In the genomic region with DNA sequence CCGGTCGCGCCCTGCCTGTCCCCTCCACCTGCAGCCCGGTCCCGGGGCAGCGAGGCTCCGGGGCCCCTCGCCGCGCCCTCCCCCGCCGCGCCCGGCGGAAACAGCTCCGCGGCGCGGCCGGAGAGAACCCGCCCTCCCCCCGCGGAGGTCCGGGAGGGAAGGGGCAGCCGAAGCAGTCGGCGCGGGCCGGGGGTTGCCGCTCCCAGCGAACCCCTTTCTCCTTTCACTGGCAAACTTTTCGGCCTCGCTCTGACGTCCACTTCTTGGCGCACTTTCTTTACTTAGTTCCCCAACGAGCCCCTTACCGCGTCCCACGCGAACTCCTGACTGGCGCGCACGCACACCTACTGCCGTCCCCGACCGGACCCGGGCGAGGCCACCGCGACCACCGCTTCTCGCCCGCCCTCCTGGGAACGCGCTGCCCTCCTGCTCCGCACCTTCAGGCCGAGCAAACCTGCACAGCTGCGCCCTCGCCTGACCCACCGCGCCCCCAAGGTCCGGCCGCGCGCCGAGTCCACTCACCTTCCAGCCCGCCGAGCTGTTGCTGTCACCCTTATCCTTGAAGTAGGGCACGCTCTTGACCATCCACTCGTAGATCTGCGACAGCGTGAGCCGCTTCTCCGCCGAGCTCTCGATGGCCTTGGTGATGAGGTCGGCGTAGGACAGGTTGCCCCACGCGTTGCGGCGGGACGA, we compare ENCODE assay signal across 8 cellular contexts.
A peak's percentile ranks its signal among the peaks of the same experiment; 100 is the strongest.
DNase-seq lines count a peak whose midpoint lies in the region; FAIRE-seq and TF ChIP-seq lines count a peak whose summit lies in the region.

No MANE protein-coding gene starts in this region.

- TF ChIP-seq POLR2A in Raji (IDR thresholded peaks at IDR 0.05; ENCODE audit: insufficient read depth, low read depth, low read length): peak; percentile 24; the same call in 1 of the 2 replicates

- peaks cover 14% of the 10 kb centered on the region for H3K4me1 ChIP-seq in iPS-15b (ENCODE audit: control insufficient read depth, insufficient read depth, low read length)

- no peaks in the 10 kb centered on the region for H3K27me3 ChIP-seq in iPS-15b (ENCODE audit: control insufficient read depth, insufficient read depth, low read length)

- no peaks in the 10 kb centered on the region for H3K36me3 ChIP-seq in iPS-15b (ENCODE audit: control insufficient read depth, insufficient read depth, low read length)

- no peak for TF ChIP-seq CTCF in astrocyte of the cerebellum (IDR thresholded peaks at IDR 0.05; ENCODE audit: low read depth, low read length, missing control alignments)
- no peak for TF ChIP-seq CTCF in D721Med (IDR thresholded peaks at IDR 0.05; ENCODE audit: insufficient read depth, missing control alignments)

- in situ Hi-C loops in astrocyte of the cerebellum (cut with HindIII; ENCODE audit: low sequenced_read_pairs): no loop called here

- CTCF ChIA-PET in HEK293T (lab: Yijun Ruan, JAX): no interaction called here

- FAIRE-seq in D721Med (lab: Jason Lieb, UNC): no peak

- POLR2A ChIA-PET in HEK293T (lab: Yijun Ruan, JAX): interaction anchor here (0.7 to 1.4 kb wide), 2 partner anchors 12 to 18 kb away, joined by 3 to 5 read pairs; no protein-coding TSS in a partner anchor

- H3K4me3 ChIP-seq in astrocyte of the cerebellum (ENCODE audit: low read depth, low read length) (peak overlapping the region; percentile 63), iPS-15b (ENCODE audit: low read depth, low read length) (peak overlapping the region; percentile 82), skeletal muscle cell (ENCODE audit: low read depth, low read length) (peak overlapping the region; percentile 62)

- peak overlapping the region; percentile 37 for H3K9ac ChIP-seq in iPS-15b (ENCODE audit: low read depth, low read length)

- DNase-seq in ELF-1 (ENCODE audit: low read depth, low spot score) (peak; percentile 57), HEK293T (ENCODE audit: extremely low spot score) (peak; percentile 21), astrocyte of the cerebellum (ENCODE audit: low read depth) (no peak), skeletal muscle cell (ENCODE audit: low read depth) (no peak), D721Med (ENCODE audit: insufficient read length, low spot score) (no peak), SIG-M5 (lab: John Stamatoyannopoulos, UW) (no peak)

- H3K9me3 ChIP-seq in iPS-15b (ENCODE audit: control insufficient read depth, insufficient read depth, low read length): no peaks in the 10 kb centered on the region

TF ChIP-seq in HEK293T, 16 proteins besides CTCF, POLR2A, EP300 and RAD21:
- peak; percentile 23 for TF ChIP-seq L3MBTL2 (conservative IDR thresholded peaks at IDR 0.05)
- TF ChIP-seq ZNF384 (IDR thresholded peaks at IDR 0.05): no peak

Comparison
In these comparisons a context has a peak if more than half of its experiments do, and no peak if none do; other contexts are left out.
1. DNase-seq: peak in ELF-1 (single experiment) and HEK293T (single experiment); none in astrocyte of the cerebellum (single experiment), skeletal muscle cell (single experiment), D721Med (single experiment) and SIG-M5 (single experiment).
2. Peak in every context shown above with its lines, with median percentiles within 50 percentile points of each other: H3K4me3 ChIP-seq.